Comparison of ENCODE assay signal across 8 cellular contexts in the genomic region with DNA sequence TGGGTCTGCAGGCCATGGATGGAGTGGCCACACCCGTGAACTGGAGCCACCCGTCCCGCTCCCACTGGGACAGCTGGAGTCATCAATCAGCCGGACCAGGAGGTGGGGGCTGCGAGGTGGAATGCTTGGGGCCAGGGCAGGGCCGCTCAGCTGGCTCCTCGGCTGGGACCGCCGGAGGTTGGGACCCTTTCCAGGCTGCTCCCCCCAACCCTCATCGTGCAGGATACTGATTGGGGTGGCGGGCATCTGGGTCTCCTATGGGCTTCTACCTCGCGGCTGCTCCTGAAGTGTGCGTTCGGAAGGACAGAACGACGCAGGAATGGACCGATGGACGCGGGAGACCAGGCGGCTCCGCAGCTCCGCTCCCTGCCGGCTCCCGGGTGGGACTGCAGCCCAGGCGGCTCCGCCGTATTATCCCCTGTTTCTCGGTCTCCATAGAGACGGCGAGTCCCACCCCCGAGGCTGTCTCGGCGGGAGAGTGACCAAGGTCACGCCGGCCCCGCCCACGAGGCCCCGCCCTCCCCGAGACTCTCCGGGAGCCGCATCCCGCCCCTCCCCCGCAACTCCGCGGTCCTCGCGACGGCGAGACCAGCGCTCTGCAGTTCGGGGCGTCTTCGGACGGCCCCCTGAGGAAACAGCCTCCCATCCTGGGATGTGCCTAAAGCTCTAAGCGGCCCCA. TPM values are rescaled to one million over a fixed set of nuclear protein-coding genes. Genes with fewer than 3 reads are reported as not detected.
DNase-seq lines count a peak whose midpoint lies in the region; ATAC-seq and TF ChIP-seq lines count a peak whose summit lies in the region.

A gene (minus strand): TSS at position 388 of the 679 bp plus-strand sequence. CDS start 2,387 bp downstream, outside the sequence.

- no peaks in the 10 kb centered on the region for H3K27me3 ChIP-seq in HAP-1 (ENCODE audit: low read depth)
- H3K27me3 ChIP-seq in gastrocnemius medialis, result no peaks in the 10 kb centered on the region

- H3K27ac ChIP-seq in cingulate gyrus (ENCODE audit: low read depth, low read length) (peak within 1 kb of the TSS; percentile 91), gastrocnemius medialis (peak within 1 kb of the TSS; percentile 66 to 85 (median 75))

- H3K4me1 ChIP-seq in HAP-1 (peaks cover 25% of the 10 kb centered on the region), gastrocnemius medialis (peaks cover 54 to 68% of the 10 kb centered on the region in 2 donors)

- H3K4me3 ChIP-seq in HAP-1 (peak within 1 kb of the TSS; percentile 38), gastrocnemius medialis (peak within 1 kb of the TSS; percentile 52 to 60 (median 57))

- peak; percentile 86 for ATAC-seq in SK-N-SH treated with all-trans-retinoic acid at 6 μM for 48 hours
- peak; percentile 51 to 53 for ATAC-seq in gastrocnemius medialis
- ATAC-seq in HG02571 (IDR thresholded peaks at IDR 0.05; ENCODE audit: unreplicated experiment), result no peak

- DNase-seq in AG08395 (ENCODE audit: low spot score) (peak; percentile 91), HAP-1 (ENCODE audit: low spot score in 2 of 2) (peak; percentile 91 to 98), islet precursor cell (peak; percentile 93), gastrocnemius medialis (peak; percentile 55 to 79), NCI-H1105 treated with DMSO at 0.1 percent for 48 hours (lab: John Stamatoyannopoulos, UW) (no peak)

- H3K36me3 ChIP-seq in HAP-1 (replicated peaks) (no peaks in the 10 kb centered on the region), gastrocnemius medialis (no peaks in the 10 kb centered on the region)

- peak; percentile 56 to 72 (median 67) for TF ChIP-seq CTCF in gastrocnemius medialis (IDR thresholded peaks at IDR 0.05 in 4 of 5, conservative IDR thresholded peaks at IDR 0.05 in 1 of 5)

- intact Hi-C loops in gastrocnemius medialis (cut with DNase I; ENCODE audit: low total_unique reads), result loop anchor here (2.0 kb wide), 1 partner anchor 16 kb away; no protein-coding TSS in a partner anchor

- in situ Hi-C loops in HAP-1 (cut with MboI; ENCODE audit: low sequenced_read_pairs) (no loop called here), gastrocnemius medialis (cut with MboI; ENCODE audit: low sequenced_read_pairs in 4 of 4) (no loop called here)

- H3K9me3 ChIP-seq in HAP-1 (no peaks in the 10 kb centered on the region), gastrocnemius medialis (no peaks in the 10 kb centered on the region)

- TF ChIP-seq POLR2A in gastrocnemius medialis (IDR thresholded peaks at IDR 0.05), result peak; percentile 24 to 33

TF ChIP-seq in SK-N-SH treated with all-trans-retinoic acid at 6 μM for 48 hours, 23 proteins besides CTCF, POLR2A, EP300 and RAD21:
- TF ChIP-seq ZFP3 (CRISPR knock-in tag; IDR thresholded peaks at IDR 0.05) (no peak), GLIS3 (CRISPR knock-in tag; IDR thresholded peaks at IDR 0.05) (no peak), RARB (CRISPR knock-in tag; IDR thresholded peaks at IDR 0.05) (no peak), ZC3H10 (CRISPR knock-in tag; IDR thresholded peaks at IDR 0.05) (no peak), SNAI2 (CRISPR knock-in tag; IDR thresholded peaks at IDR 0.05) (no peak), OSR1 (CRISPR knock-in tag; IDR thresholded peaks at IDR 0.05) (no peak), TOX (CRISPR knock-in tag; IDR thresholded peaks at IDR 0.05; ENCODE audit: borderline replicate concordance) (no peak), ESRRG (CRISPR knock-in tag; IDR thresholded peaks at IDR 0.05) (no peak), ZNF8 (CRISPR knock-in tag; IDR thresholded peaks at IDR 0.05) (no peak)
TF ChIP-seq in SK-N-SH treated with all-trans-retinoic acid at 6 μM for 48 hours: peak in this region for 0.

RNA-seq across cellular contexts. Expression of the gene that starts here (rescaled TPM):
- total RNA-seq in gastrocnemius medialis, result 10 to 100 TPM in 2 of 4 donors, 1 to 10 TPM in 2; 2.2 to 31.9 (median 7.1) TPM
